24 cellular contexts compared by ENCODE assay signal in the genomic region with DNA sequence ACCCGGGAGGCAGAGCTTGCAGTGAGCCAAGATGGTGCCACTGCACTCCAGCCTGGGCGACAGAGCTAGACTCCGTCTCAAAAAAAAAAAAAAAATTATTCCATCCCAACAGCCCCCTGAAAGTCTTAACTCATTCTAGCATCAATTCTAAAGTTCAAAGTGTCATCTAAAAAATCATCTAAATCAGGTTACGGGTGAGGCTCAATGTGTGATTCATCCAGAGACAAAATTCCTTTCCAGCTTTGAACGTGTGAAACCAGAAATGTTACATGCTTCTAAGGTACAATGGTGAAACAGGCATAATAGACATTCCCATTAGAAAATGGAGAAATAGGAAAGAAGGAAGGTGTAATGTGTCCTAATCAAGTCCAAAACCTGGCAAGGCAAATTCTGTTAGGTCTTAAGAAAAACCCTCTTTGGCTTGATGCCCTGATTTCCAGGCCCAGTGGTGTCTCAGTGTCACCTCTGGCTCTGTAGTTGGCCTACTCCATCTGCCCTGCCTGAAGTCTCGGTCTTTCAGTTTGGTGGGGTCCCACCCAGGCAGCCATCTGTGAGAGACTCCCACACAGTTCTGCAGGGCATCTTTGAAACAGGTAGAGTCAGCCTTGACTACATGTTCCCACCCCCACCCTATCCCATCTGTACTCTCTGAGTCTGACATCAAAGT. TPM values are rescaled to one million over a fixed set of nuclear protein-coding genes. Genes with fewer than 3 reads are reported as not detected.
DNase-seq lines count a peak whose midpoint lies in the region; ATAC-seq and TF ChIP-seq lines count a peak whose summit lies in the region.
"Had no signal": no experiment of that assay in that cellular context is flagged by ENCODE, and none has a peak within 500 bp of the region (broad histone marks: within the 10 kb centered on the region; RNA-seq: fewer than 3 reads in every experiment).

No MANE protein-coding gene starts in this region.

- dilution Hi-C loops in mammary epithelial cell (cut with HindIII; ENCODE audit: low sequenced_read_pairs), result no loop called here

- H3K36me3 ChIP-seq in PC-3 (ENCODE audit: low read depth, low read length) (peaks cover 32% of the 10 kb centered on the region), mammary epithelial cell (ENCODE audit: insufficient read depth, low read length) (peaks cover 5% of the 10 kb centered on the region), smooth muscle cell (ENCODE audit: low read depth) (no peaks in the 10 kb centered on the region)
- H3K36me3 ChIP-seq: ovary, SJCRH30 had no signal

- H3F3A ChIP-seq in PC-3 (ENCODE audit: low read length, unreplicated experiment), result no peaks in the 10 kb centered on the region
- no peaks in the 10 kb centered on the region for H3F3A ChIP-seq in smooth muscle cell (ENCODE audit: low read depth)

- H3K27me3 ChIP-seq in PC-3 (ENCODE audit: low read length), result no peaks in the 10 kb centered on the region
- no peaks in the 10 kb centered on the region for H3K27me3 ChIP-seq in mammary epithelial cell (ENCODE audit: insufficient read depth, low read length)
- no peaks in the 10 kb centered on the region for H3K27me3 ChIP-seq in smooth muscle cell (ENCODE audit: low read depth)
- H3K27me3 ChIP-seq: BLaER1 treated with 17β-estradiol and CSF1 and Interleukin-3, amounts not matched to agents 10 nM and 100 nM; ovary; Peyer's patch; right atrium auricular region; SJCRH30 had no signal

- H3K4me3 ChIP-seq in PC-3 (ENCODE audit: low read length) (no peak overlapping the region), mammary epithelial cell (replicated peaks in 1 of 3; ENCODE audit: insufficient read depth in 1 of 3, low read depth in 2 of 3, low read length in 3 of 3) (no peak overlapping the region), smooth muscle cell (no peak overlapping the region)
- H3K4me3 ChIP-seq: BLaER1 treated with 17β-estradiol and CSF1 and Interleukin-3, amounts not matched to agents 10 nM and 100 nM; ovary; Peyer's patch; right atrium auricular region; SJCRH30 had no signal

- H3K9me3 ChIP-seq in PC-3 (ENCODE audit: low read length), result no peaks in the 10 kb centered on the region
- H3K9me3 ChIP-seq in mammary epithelial cell (replicated peaks; ENCODE audit: insufficient read depth, low read length), result no peaks in the 10 kb centered on the region
- no peaks in the 10 kb centered on the region for H3K9me3 ChIP-seq in smooth muscle cell (replicated peaks; ENCODE audit: low read depth)
- H3K9me3 ChIP-seq: ovary, Peyer's patch, right atrium auricular region, SJCRH30 had no signal

- TF ChIP-seq CTCF in activated CD8-positive, alpha-beta T cell treated with anti-CD3 and anti-CD28 coated beads for 36 hours (IDR thresholded peaks at IDR 0.05), result no peak
- TF ChIP-seq CTCF in PC-3 (conservative IDR thresholded peaks at IDR 0.05; ENCODE audit: low read depth, low read length) (no peak), mammary epithelial cell (conservative IDR thresholded peaks at IDR 0.05 in 1 of 2, IDR thresholded peaks at IDR 0.05 in 1 of 2; ENCODE audit: extremely low read depth in 1 of 2, insufficient read depth in 1 of 2, low read depth in 1 of 2, low read length in 2 of 2) (no peak), smooth muscle cell (IDR thresholded peaks at IDR 0.05; ENCODE audit: borderline replicate concordance, insufficient read depth, poor library complexity, severe bottlenecking) (no peak)

- 89% methylated on average over 5 of the region's 6 CpGs for WGBS in mammary epithelial cell (ENCODE audit: low coverage, missing lambda C conversion rate)
- WGBS in smooth muscle cell (ENCODE audit: low lambda C conversion rate), result 85% methylated on average over 6 of the region's 6 CpGs

- intact Hi-C loops in activated CD8-positive, alpha-beta T cell treated with anti-CD3 and anti-CD28 coated beads for 36 hours (cut with micrococcal nuclease), result no loop called here
- intact Hi-C loops in PC-3 (cut with micrococcal nuclease) (no loop called here), mammary epithelial cell (cut with micrococcal nuclease) (no loop called here)

- POLR2A ChIA-PET in activated CD8-positive, alpha-beta T cell treated with anti-CD3 and anti-CD28 coated beads for 36 hours (lab: Charles Lee), result interaction anchor here (0.9 to 22.3 kb wide), 3 partner anchors 28 to 102 kb away, joined by 3 to 1225 read pairs (median 3); a partner anchor contains a TSS
- POLR2A ChIA-PET in activated CD8-positive, alpha-beta T cell treated with anti-CD3 and anti-CD28 coated beads, Interleukin-2, amount 10 ng/mL, durations not matched to agents 7 days and 5 days (lab: Charles Lee), result interaction anchor here (0.8 to 12.3 kb wide), 2 partner anchors 21 to 33 kb away, joined by 3 to 3176 read pairs; a partner anchor contains a TSS
- POLR2A ChIA-PET in PC-3 (lab: Charles Lee; ENCODE audit: unreplicated experiment), result no interaction called here

- no TSS peak for BruUV-seq in PC-3 (replicated peaks; lab: Mats Ljungman, UMichigan)
- no TSS peak for BruUV-seq in mammary epithelial cell (replicated peaks; lab: Mats Ljungman, UMichigan)

- peaks cover 16% of the 10 kb centered on the region for H3K36me3 Mint-ChIP-seq in activated CD8-positive, alpha-beta T cell treated with anti-CD3 and anti-CD28 coated beads for 36 hours (ENCODE audit: low read depth)
- H3K36me3 Mint-ChIP-seq in activated CD8-positive, alpha-beta T cell treated with anti-CD3 and anti-CD28 coated beads, Interleukin-2, amount 10 ng/mL, durations not matched to agents 7 days and 5 days (ENCODE audit: low read depth), result peaks cover 46% of the 10 kb centered on the region
- H3K36me3 Mint-ChIP-seq: natural killer cell had no signal

- ATAC-seq in activated CD8-positive, alpha-beta T cell treated with anti-CD3 and anti-CD28 coated beads for 36 hours, result no peak
- ATAC-seq in activated CD8-positive, alpha-beta T cell treated with anti-CD3 and anti-CD28 coated beads, Interleukin-2, amount 10 ng/mL, durations not matched to agents 7 days and 5 days, result no peak
- no peak for ATAC-seq in PC-3
- ATAC-seq in GM19035 (IDR thresholded peaks at IDR 0.05; ENCODE audit: unreplicated experiment), result no peak
- ATAC-seq: natural killer cell had no signal

- H2AFZ ChIP-seq in PC-3 (ENCODE audit: low read length) (no peak overlapping the region), mammary epithelial cell (ENCODE audit: low read depth, low read length) (no peak overlapping the region), smooth muscle cell (ENCODE audit: low read depth) (no peak overlapping the region)

- DNase-seq in activated CD8-positive, alpha-beta T cell treated with anti-CD3 and anti-CD28 coated beads for 36 hours, result no peak
- no peak for DNase-seq in activated CD8-positive, alpha-beta T cell treated with anti-CD3 and anti-CD28 coated beads, Interleukin-2, amount 10 ng/mL, durations not matched to agents 7 days and 5 days
- DNase-seq in PC-3, result peak; percentile 24
- peak; percentile 26 for DNase-seq in mammary epithelial cell
- no peak for DNase-seq in smooth muscle cell (lab: John Stamatoyannopoulos, UW; ENCODE audit: unreplicated experiment)
- DNase-seq in NCI-H1930 (lab: John Stamatoyannopoulos, UW), result no peak
- DNase-seq in NCI-H2081 (lab: John Stamatoyannopoulos, UW), result no peak
- DNase-seq: activated CD4-positive, alpha-beta T cell treated with anti-CD3 and anti-CD28 coated beads, Interleukin-2, amount 50 U/mL, for 4 hours; activated gamma-delta T cell treated with Interleukin-2 at 50 U/mL for 16 hours; amygdala; caudate nucleus; glutamatergic neuron; KBM-7; mesenchymal stem cell; natural killer cell; NCI-H146; ovary; Peyer's patch; SJCRH30 had no signal

- no peak overlapping the region for H3K9ac ChIP-seq in PC-3 (ENCODE audit: low read length)
- H3K9ac ChIP-seq in mammary epithelial cell (ENCODE audit: insufficient read depth, low read length), result no peak overlapping the region
- no peak overlapping the region for H3K9ac ChIP-seq in smooth muscle cell (ENCODE audit: low read depth)

- no peaks in the 10 kb centered on the region for H3K9me3 Mint-ChIP-seq in activated CD8-positive, alpha-beta T cell treated with anti-CD3 and anti-CD28 coated beads for 36 hours
- no peaks in the 10 kb centered on the region for H3K9me3 Mint-ChIP-seq in activated CD8-positive, alpha-beta T cell treated with anti-CD3 and anti-CD28 coated beads, Interleukin-2, amount 10 ng/mL, durations not matched to agents 7 days and 5 days (ENCODE audit: insufficient read depth)
- H3K9me3 Mint-ChIP-seq: dendritic cell treated with granulocyte-macrophage colony-stimulating factor and Interleukin-4, amounts not matched to agents 40 ng/mL and 50 ng/mL, for 4 days; natural killer cell; T-helper 1 cell treated with Interleukin-12 subunit alpha and Interleukin-12 subunit beta and Interleukin-4 antibody, amounts not matched to agents 30 μg/mL and 1 μg/mL, for 36 hours had no signal

- H3K4me1 ChIP-seq in PC-3 (ENCODE audit: insufficient read depth, low read length) (peaks cover 21% of the 10 kb centered on the region), mammary epithelial cell (ENCODE audit: insufficient read depth, low read length) (peaks cover 12% of the 10 kb centered on the region), smooth muscle cell (ENCODE audit: low read depth) (peaks cover 12% of the 10 kb centered on the region)
- H3K4me1 ChIP-seq: SJCRH30 had no signal

- H3K27ac ChIP-seq in PC-3 (ENCODE audit: low read length), result no peak overlapping the region
- no peak overlapping the region for H3K27ac ChIP-seq in mammary epithelial cell (ENCODE audit: insufficient read depth, low read depth, low read length)
- H3K27ac ChIP-seq in smooth muscle cell (ENCODE audit: low read depth), result peak overlapping the region; percentile 9
- H3K27ac ChIP-seq: BLaER1 treated with 17β-estradiol and CSF1 and Interleukin-3, amounts not matched to agents 10 nM and 100 nM; ovary; Peyer's patch; right atrium auricular region; SJCRH30 had no signal

- peaks cover 40% of the 10 kb centered on the region for H4K20me1 ChIP-seq in PC-3 (ENCODE audit: low read length)
- no peaks in the 10 kb centered on the region for H4K20me1 ChIP-seq in mammary epithelial cell (ENCODE audit: insufficient read depth, low read length)
- H4K20me1 ChIP-seq in smooth muscle cell (ENCODE audit: low read depth), result peaks cover 32% of the 10 kb centered on the region

- in situ Hi-C loops in mammary epithelial cell (cut with MboI; ENCODE audit: low sequenced_read_pairs in 2 of 2), result no loop called here

- CTCF ChIA-PET in activated CD8-positive, alpha-beta T cell treated with anti-CD3 and anti-CD28 coated beads for 36 hours (lab: Charles Lee), result interaction anchor here (2.0 kb wide), 1 partner anchor 33 kb away, joined by 5 read pairs; no protein-coding TSS in a partner anchor
- CTCF ChIA-PET in activated CD8-positive, alpha-beta T cell treated with anti-CD3 and anti-CD28 coated beads, Interleukin-2, amount 10 ng/mL, durations not matched to agents 7 days and 5 days (lab: Charles Lee), result interaction anchor here (0.7 to 1.4 kb wide), 3 partner anchors 21 to 28 kb away, joined by 3 to 6 read pairs (median 3); no protein-coding TSS in a partner anchor
- CTCF ChIA-PET in PC-3 (lab: Charles Lee) (no interaction called here), mammary epithelial cell (lab: Charles Lee; ENCODE audit: low non-redundant PET) (no interaction called here)

- H3K27ac Mint-ChIP-seq in activated CD8-positive, alpha-beta T cell treated with anti-CD3 and anti-CD28 coated beads for 36 hours, result peak overlapping the region; percentile 50
- no peak overlapping the region for H3K27ac Mint-ChIP-seq in activated CD8-positive, alpha-beta T cell treated with anti-CD3 and anti-CD28 coated beads, Interleukin-2, amount 10 ng/mL, durations not matched to agents 7 days and 5 days
- H3K27ac Mint-ChIP-seq: dendritic cell treated with granulocyte-macrophage colony-stimulating factor and Interleukin-4, amounts not matched to agents 40 ng/mL and 50 ng/mL, for 4 days; T-helper 1 cell treated with Interleukin-12 subunit alpha and Interleukin-12 subunit beta and Interleukin-4 antibody, amounts not matched to agents 30 μg/mL and 1 μg/mL, for 36 hours had no signal

- peaks cover 46% of the 10 kb centered on the region for H3K4me1 Mint-ChIP-seq in activated CD8-positive, alpha-beta T cell treated with anti-CD3 and anti-CD28 coated beads for 36 hours (ENCODE audit: low read depth)
- peaks cover 37% of the 10 kb centered on the region for H3K4me1 Mint-ChIP-seq in activated CD8-positive, alpha-beta T cell treated with anti-CD3 and anti-CD28 coated beads, Interleukin-2, amount 10 ng/mL, durations not matched to agents 7 days and 5 days (ENCODE audit: low read depth)

- no peak overlapping the region for H3K4me2 ChIP-seq in PC-3 (ENCODE audit: low read length)
- H3K4me2 ChIP-seq in mammary epithelial cell (ENCODE audit: insufficient read depth, low read depth, low read length), result no peak overlapping the region
- no peak overlapping the region for H3K4me2 ChIP-seq in smooth muscle cell

- no peak overlapping the region for H3K4me3 Mint-ChIP-seq in activated CD8-positive, alpha-beta T cell treated with anti-CD3 and anti-CD28 coated beads for 36 hours
- H3K4me3 Mint-ChIP-seq in activated CD8-positive, alpha-beta T cell treated with anti-CD3 and anti-CD28 coated beads, Interleukin-2, amount 10 ng/mL, durations not matched to agents 7 days and 5 days, result no peak overlapping the region
- H3K4me3 Mint-ChIP-seq: dendritic cell treated with granulocyte-macrophage colony-stimulating factor and Interleukin-4, amounts not matched to agents 40 ng/mL and 50 ng/mL, for 4 days; natural killer cell; T-helper 1 cell treated with Interleukin-12 subunit alpha and Interleukin-12 subunit beta and Interleukin-4 antibody, amounts not matched to agents 30 μg/mL and 1 μg/mL, for 36 hours had no signal

- no peaks in the 10 kb centered on the region for H3K27me3 Mint-ChIP-seq in activated CD8-positive, alpha-beta T cell treated with anti-CD3 and anti-CD28 coated beads for 36 hours
- H3K27me3 Mint-ChIP-seq in activated CD8-positive, alpha-beta T cell treated with anti-CD3 and anti-CD28 coated beads, Interleukin-2, amount 10 ng/mL, durations not matched to agents 7 days and 5 days (ENCODE audit: low read depth), result no peaks in the 10 kb centered on the region
- H3K27me3 Mint-ChIP-seq: dendritic cell treated with granulocyte-macrophage colony-stimulating factor and Interleukin-4, amounts not matched to agents 40 ng/mL and 50 ng/mL, for 4 days had no signal

- no peaks in the 10 kb centered on the region for H3K9me2 ChIP-seq in PC-3 (replicated peaks; ENCODE audit: low read length)

- H3K79me2 ChIP-seq in PC-3 (ENCODE audit: low read length), result peaks cover 64% of the 10 kb centered on the region
- H3K79me2 ChIP-seq in mammary epithelial cell (ENCODE audit: insufficient read depth, low read length), result peaks cover 42% of the 10 kb centered on the region
- peaks cover 54% of the 10 kb centered on the region for H3K79me2 ChIP-seq in smooth muscle cell (ENCODE audit: low read depth)

RNA-seq across cellular contexts. Expression of a gene that starts 43.5 kb away (rescaled TPM):
- total RNA-seq in activated CD8-positive, alpha-beta T cell treated with anti-CD3 and anti-CD28 coated beads for 36 hours, result under 1 TPM; 0.25 to 0.56 TPM
- total RNA-seq in activated CD8-positive, alpha-beta T cell treated with anti-CD3 and anti-CD28 coated beads, Interleukin-2, amount 10 ng/mL, durations not matched to agents 7 days and 5 days, result 1 to 10 TPM; 4.3 TPM
- not detected in 2 replicates for total RNA-seq in PC-3 (2014; rRNA removed)
- total RNA-seq in mammary epithelial cell, result 1 to 10 TPM; 9.0 to 9.5 TPM
- 17.2 TPM for polyA plus RNA-seq in mammary epithelial cell
- polyA minus RNA-seq in mammary epithelial cell, result 32.7 TPM
- 4.9 and 5.5 TPM in 2 replicates for total RNA-seq in smooth muscle cell
- polyA plus RNA-seq in smooth muscle cell, result 2.1 and 7.5 TPM in 2 replicates

Comparison
In these comparisons a context has a peak if more than half of its experiments do, and no peak if none do; other contexts are left out.
1. DNase-seq: peak in PC-3 (single experiment) and mammary epithelial cell (single experiment); none in activated CD8-positive, alpha-beta T cell treated with anti-CD3 and anti-CD28 coated beads for 36 hours (single experiment), activated CD8-positive, alpha-beta T cell treated with anti-CD3 and anti-CD28 coated beads, Interleukin-2, amount 10 ng/mL, durations not matched to agents 7 days and 5 days (single experiment), smooth muscle cell (single experiment), NCI-H1930 (0 of 2) and NCI-H2081 (0 of 2).
2. CTCF ChIA-PET loops: an anchor here in activated CD8-positive, alpha-beta T cell treated with anti-CD3 and anti-CD28 coated beads for 36 hours (2.0 kb wide) and activated CD8-positive, alpha-beta T cell treated with anti-CD3 and anti-CD28 coated beads, Interleukin-2, amount 10 ng/mL, durations not matched to agents 7 days and 5 days (0.7 to 1.4 kb wide); none called in PC-3 and mammary epithelial cell.